ENCODE assay signal across 9 cellular contexts in genomic region chr1:44293761-44294315, GRCh38.
DNase-seq lines count a peak whose midpoint lies in the region; ATAC-seq and TF ChIP-seq lines count a peak whose summit lies in the region.
"Had no signal": no experiment of that assay in that cellular context is flagged by ENCODE, and none has a peak within 500 bp of the region (broad histone marks: within the 10 kb centered on the region; RNA-seq: fewer than 3 reads in every experiment).

No MANE protein-coding gene starts in this region.

- DNase-seq in NCI-H146 (lab: John Stamatoyannopoulos, UW): peak; percentile 35
- DNase-seq in NCI-H146 treated with DMSO at 0.1 percent for 48 hours (lab: John Stamatoyannopoulos, UW; ENCODE audit: unreplicated experiment): no peak
- peak; percentile 20 for DNase-seq in RPMI7951 (ENCODE audit: low read depth)
- peak; percentile 41 to 76 (median 72) for DNase-seq in right cardiac atrium
- no peak for DNase-seq in stimulated activated effector memory CD8-positive, alpha-beta T cell treated with anti-CD3 and anti-CD28 coated beads, Interleukin-12 subunit alpha, Interleukin-12 subunit beta, amount 100 ng/mL, for 72 hours (ENCODE audit: low spot score in 2 of 2)
- DNase-seq in effector memory CD8-positive, alpha-beta T cell: no peak
- DNase-seq in CD14-positive monocyte (ENCODE audit: low spot score): no peak
- no peak for DNase-seq in T-cell
- DNase-seq: amniotic stem cell had no signal

- peaks cover 8% of the 10 kb centered on the region for H3K4me1 ChIP-seq in right cardiac atrium (ENCODE audit: control insufficient read depth, insufficient read depth, low read length)

- intact Hi-C loops in right cardiac atrium (cut with DNase I): loop anchor here in 1 of 4 donors (10.0 kb wide), 1 partner anchor 69 kb away; no protein-coding TSS in a partner anchor
- intact Hi-C loops in CD14-positive monocyte (cut with micrococcal nuclease): no loop called here

- TF ChIP-seq CTCF in CD14-positive monocyte (IDR thresholded peaks at IDR 0.05): no peak

- no peaks in the 10 kb centered on the region for H3K9me3 ChIP-seq in right cardiac atrium (ENCODE audit: control insufficient read depth, low read length)

- H3K9me3 Mint-ChIP-seq in stimulated activated effector memory CD8-positive, alpha-beta T cell treated with anti-CD3 and anti-CD28 coated beads, Interleukin-12 subunit alpha, Interleukin-12 subunit beta, amount 100 ng/mL, for 72 hours: no peaks in the 10 kb centered on the region
- no peaks in the 10 kb centered on the region for H3K9me3 Mint-ChIP-seq in effector memory CD8-positive, alpha-beta T cell
- peaks cover 0 to 2% (median 0%) of the 10 kb centered on the region in 7 donors for H3K9me3 Mint-ChIP-seq in CD14-positive monocyte
- H3K9me3 Mint-ChIP-seq in T-cell: no peaks in the 10 kb centered on the region

- peaks cover 11% of the 10 kb centered on the region for H3K36me3 Mint-ChIP-seq in stimulated activated effector memory CD8-positive, alpha-beta T cell treated with anti-CD3 and anti-CD28 coated beads, Interleukin-12 subunit alpha, Interleukin-12 subunit beta, amount 100 ng/mL, for 72 hours
- H3K36me3 Mint-ChIP-seq in effector memory CD8-positive, alpha-beta T cell (ENCODE audit: insufficient read depth): peaks cover 9% of the 10 kb centered on the region
- H3K36me3 Mint-ChIP-seq in CD14-positive monocyte (peaks cover 57 to 64% of the 10 kb centered on the region in 2 donors), T-cell (peaks cover 72% of the 10 kb centered on the region)

- no peaks in the 10 kb centered on the region for H3K27me3 ChIP-seq in right cardiac atrium (ENCODE audit: control insufficient read depth, insufficient read depth)

- POLR2A ChIA-PET in T-cell (lab: Charles Lee): no interaction called here

- H3K27ac Mint-ChIP-seq in stimulated activated effector memory CD8-positive, alpha-beta T cell treated with anti-CD3 and anti-CD28 coated beads, Interleukin-12 subunit alpha, Interleukin-12 subunit beta, amount 100 ng/mL, for 72 hours: peak overlapping the region; percentile 70
- peak overlapping the region in 1 of 2 donors; percentile 23 for H3K27ac Mint-ChIP-seq in effector memory CD8-positive, alpha-beta T cell
- H3K27ac Mint-ChIP-seq in CD14-positive monocyte (peak overlapping the region in 3 of 7 donors; percentile 21 to 78 (median 23)), T-cell (no peak overlapping the region)

- 54% methylated on average over 9 of the region's 9 CpGs for WGBS in right cardiac atrium

- H3K4me1 Mint-ChIP-seq in stimulated activated effector memory CD8-positive, alpha-beta T cell treated with anti-CD3 and anti-CD28 coated beads, Interleukin-12 subunit alpha, Interleukin-12 subunit beta, amount 100 ng/mL, for 72 hours: peaks cover 7% of the 10 kb centered on the region
- H3K4me1 Mint-ChIP-seq in effector memory CD8-positive, alpha-beta T cell (ENCODE audit: low read depth in 2 of 2): peaks cover 0 to 4% of the 10 kb centered on the region in 2 donors
- H3K4me1 Mint-ChIP-seq in CD14-positive monocyte (no peaks in the 10 kb centered on the region), T-cell (peaks cover 0 to 1% (median 0%) of the 10 kb centered on the region in 3 donors)

- CTCF ChIA-PET in T-cell (lab: Charles Lee): no interaction called here

- ATAC-seq in right cardiac atrium: peak; percentile 66 to 76
- ATAC-seq in stimulated activated effector memory CD8-positive, alpha-beta T cell treated with anti-CD3 and anti-CD28 coated beads, Interleukin-12 subunit alpha, Interleukin-12 subunit beta, amount 100 ng/mL, for 72 hours: no peak
- ATAC-seq in effector memory CD8-positive, alpha-beta T cell (replicated peaks): no peak
- ATAC-seq in T-cell (replicated peaks in 1 of 4): no peak

- no peak overlapping the region for H3K4me3 ChIP-seq in right cardiac atrium (ENCODE audit: low read length)

- no peak overlapping the region for H3K27ac ChIP-seq in right cardiac atrium (ENCODE audit: low read length)

- no peaks in the 10 kb centered on the region for H3K27me3 Mint-ChIP-seq in effector memory CD8-positive, alpha-beta T cell
- H3K27me3 Mint-ChIP-seq in CD14-positive monocyte (ENCODE audit: low read depth in 3 of 3) (no peaks in the 10 kb centered on the region), T-cell (no peaks in the 10 kb centered on the region)

- no peak overlapping the region for H3K4me3 Mint-ChIP-seq in stimulated activated effector memory CD8-positive, alpha-beta T cell treated with anti-CD3 and anti-CD28 coated beads, Interleukin-12 subunit alpha, Interleukin-12 subunit beta, amount 100 ng/mL, for 72 hours
- no peak overlapping the region for H3K4me3 Mint-ChIP-seq in effector memory CD8-positive, alpha-beta T cell
- H3K4me3 Mint-ChIP-seq in CD14-positive monocyte (no peak overlapping the region), T-cell (no peak overlapping the region)

Comparison
In these comparisons a context has a peak if more than half of its experiments do, and no peak if none do; other contexts are left out.
1. DNase-seq: peak in NCI-H146 (single experiment), RPMI7951 (single experiment) and right cardiac atrium (3 of 3); none in NCI-H146 treated with DMSO at 0.1 percent for 48 hours (single experiment), stimulated activated effector memory CD8-positive, alpha-beta T cell treated with anti-CD3 and anti-CD28 coated beads, Interleukin-12 subunit alpha, Interleukin-12 subunit beta, amount 100 ng/mL, for 72 hours (0 of 2), effector memory CD8-positive, alpha-beta T cell (0 of 3), CD14-positive monocyte (single experiment) and T-cell (0 of 34).
2. ATAC-seq: peak in right cardiac atrium (2 of 2); none in stimulated activated effector memory CD8-positive, alpha-beta T cell treated with anti-CD3 and anti-CD28 coated beads, Interleukin-12 subunit alpha, Interleukin-12 subunit beta, amount 100 ng/mL, for 72 hours (single experiment), effector memory CD8-positive, alpha-beta T cell (single experiment) and T-cell (0 of 4).